32 cellular contexts compared by ENCODE assay signal in genomic region chr2:40556739-40557138, GRCh38.
"Had no signal": no experiment of that assay in that cellular context is flagged by ENCODE, and none has a peak within 500 bp of the region (broad histone marks: within the 10 kb centered on the region; RNA-seq: fewer than 3 reads in every experiment).

No MANE protein-coding gene starts in this region.

- H3K27me3 ChIP-seq: esophagus squamous epithelium, left lung had no signal

- H3K4me1 ChIP-seq: esophagus squamous epithelium, lower lobe of right lung had no signal

- H3K36me3 Mint-ChIP-seq: natural killer cell had no signal

- H3K4me3 Mint-ChIP-seq: activated CD4-positive, alpha-beta memory T cell treated with anti-CD3 and anti-CD28 coated beads, Interleukin-2, amount 10 ng/mL, durations not matched to agents 7 days and 5 days; activated CD4-positive, alpha-beta T cell treated with anti-CD3 and anti-CD28 coated beads, Interleukin-2, amount 10 ng/mL, durations not matched to agents 7 days and 5 days; activated naive CD8-positive, alpha-beta T cell treated with anti-CD3 and anti-CD28 coated beads, Interleukin-2, amount 50 U/mL, for 24 hours; activated T-cell treated with anti-CD3 and anti-CD28 coated beads, Interleukin-2, amount 50 U/mL, for 24 hours; natural killer cell; stimulated activated naive CD8-positive, alpha-beta T cell treated with anti-CD3 and anti-CD28 coated beads, Interleukin-15, Interleukin-2, amounts not matched to agents 100 ng/mL and 50 ng/mL, for 24 hours; T-helper 1 cell treated with Interleukin-12 subunit alpha and Interleukin-12 subunit beta and Interleukin-4 antibody, amounts not matched to agents 30 μg/mL and 1 μg/mL, for 36 hours had no signal

- H3K4me1 Mint-ChIP-seq: activated CD4-positive, alpha-beta memory T cell treated with anti-CD3 and anti-CD28 coated beads, Interleukin-2, amount 10 ng/mL, durations not matched to agents 7 days and 5 days; activated CD4-positive, alpha-beta T cell treated with anti-CD3 and anti-CD28 coated beads, Interleukin-2, amount 10 ng/mL, durations not matched to agents 7 days and 5 days; activated naive CD8-positive, alpha-beta T cell treated with anti-CD3 and anti-CD28 coated beads, Interleukin-2, amount 50 U/mL, for 24 hours; natural killer cell had no signal

- H3K36me3 ChIP-seq: esophagus squamous epithelium, left lung, lower lobe of right lung, thoracic aorta had no signal

- DNase-seq: activated CD4-positive, alpha-beta memory T cell treated with anti-CD3 and anti-CD28 coated beads, Interleukin-2, amount 10 ng/mL, durations not matched to agents 7 days and 5 days; activated CD4-positive, alpha-beta T cell treated with anti-CD3 and anti-CD28 coated beads, Interleukin-2, amount 10 ng/mL, durations not matched to agents 7 days and 5 days; activated CD4-positive, CD25-positive, alpha-beta regulatory T cell treated with anti-CD3 and anti-CD28 coated beads, Interleukin-2, amount 50 U/mL, for 72 hours; activated CD8-positive, alpha-beta memory T cell treated with anti-CD3 and anti-CD28 coated beads, Interleukin-2, amount 50 U/mL, for 48 hours; activated gamma-delta T cell; activated naive CD4-positive, alpha-beta T cell treated with anti-CD3 and anti-CD28 coated beads, Interleukin-2, amount 50 U/mL, for 16 hours; activated naive CD8-positive, alpha-beta T cell treated with anti-CD3 and anti-CD28 coated beads, Interleukin-2, amount 50 U/mL, for 24 hours; activated T-cell treated with anti-CD3 and anti-CD28 coated beads, Interleukin-2, amount 50 U/mL, for 24 hours; amygdala; effector CD8-positive, alpha-beta T cell; esophagus squamous epithelium; kidney glomerular epithelial cell; left lung; lower lobe of right lung; mesenchymal stem cell; natural killer cell; retina; stimulated activated CD4-positive, alpha-beta T cell treated with anti-CD3 and anti-CD28 coated beads, Interleukin-12 subunit alpha, Interleukin-12 subunit beta, amount 100 ng/mL, for 4 hours; stimulated activated CD4-positive, alpha-beta T cell treated with anti-CD3 and anti-CD28 coated beads, Interleukin-4, amount 100 ng/mL, for 1 hour; T-helper 9 cell; trophoblast cell had no signal

- FAIRE-seq: colon, endometrium, frontal cortex, urothelium cell line had no signal

- H3K27ac ChIP-seq: epithelial cell of prostate, esophagus squamous epithelium, left lung, lower lobe of right lung, skin epidermis, thoracic aorta had no signal

- H3K9me3 ChIP-seq: esophagus squamous epithelium, left lung, lower lobe of right lung, thoracic aorta had no signal

- H3K27me3 Mint-ChIP-seq: activated CD4-positive, alpha-beta memory T cell treated with anti-CD3 and anti-CD28 coated beads, Interleukin-2, amount 10 ng/mL, durations not matched to agents 7 days and 5 days; activated T-cell treated with anti-CD3 and anti-CD28 coated beads, Interleukin-2, amount 50 U/mL, for 24 hours; stimulated activated naive CD8-positive, alpha-beta T cell treated with anti-CD3 and anti-CD28 coated beads, Interleukin-15, Interleukin-2, amounts not matched to agents 100 ng/mL and 50 ng/mL, for 24 hours had no signal

- ATAC-seq: activated naive CD8-positive, alpha-beta T cell treated with anti-CD3 and anti-CD28 coated beads, Interleukin-2, amount 50 U/mL, for 24 hours; left lung; natural killer cell; sciatic nerve had no signal

- H3K9me3 Mint-ChIP-seq: activated CD4-positive, alpha-beta memory T cell treated with anti-CD3 and anti-CD28 coated beads, Interleukin-2, amount 10 ng/mL, durations not matched to agents 7 days and 5 days; activated CD4-positive, alpha-beta T cell treated with anti-CD3 and anti-CD28 coated beads, Interleukin-2, amount 10 ng/mL, durations not matched to agents 7 days and 5 days; activated naive CD8-positive, alpha-beta T cell treated with anti-CD3 and anti-CD28 coated beads, Interleukin-2, amount 50 U/mL, for 24 hours; activated T-cell treated with anti-CD3 and anti-CD28 coated beads, Interleukin-2, amount 50 U/mL, for 24 hours; stimulated activated naive CD8-positive, alpha-beta T cell treated with anti-CD3 and anti-CD28 coated beads, Interleukin-15, Interleukin-2, amounts not matched to agents 100 ng/mL and 50 ng/mL, for 24 hours; T-helper 1 cell treated with Interleukin-12 subunit alpha and Interleukin-12 subunit beta and Interleukin-4 antibody, amounts not matched to agents 30 μg/mL and 1 μg/mL, for 36 hours had no signal

- H3K4me3 ChIP-seq: esophagus squamous epithelium, left lung, lower lobe of right lung, skin epidermis, thoracic aorta had no signal

- H3K27ac Mint-ChIP-seq: activated CD4-positive, alpha-beta memory T cell treated with anti-CD3 and anti-CD28 coated beads, Interleukin-2, amount 10 ng/mL, durations not matched to agents 7 days and 5 days; activated CD4-positive, alpha-beta T cell treated with anti-CD3 and anti-CD28 coated beads, Interleukin-2, amount 10 ng/mL, durations not matched to agents 7 days and 5 days; activated naive CD8-positive, alpha-beta T cell treated with anti-CD3 and anti-CD28 coated beads, Interleukin-2, amount 50 U/mL, for 24 hours; activated T-cell treated with anti-CD3 and anti-CD28 coated beads, Interleukin-2, amount 50 U/mL, for 24 hours; natural killer cell; progenitor cell of endocrine pancreas; stimulated activated naive CD8-positive, alpha-beta T cell treated with anti-CD3 and anti-CD28 coated beads, Interleukin-15, Interleukin-2, amounts not matched to agents 100 ng/mL and 50 ng/mL, for 24 hours; T-helper 1 cell treated with Interleukin-12 subunit alpha and Interleukin-12 subunit beta and Interleukin-4 antibody, amounts not matched to agents 30 μg/mL and 1 μg/mL, for 36 hours had no signal
